ENCODE assay signal across 8 cellular contexts in genomic region chr22:31210830-31211503, GRCh38. TPM values are rescaled to one million over a fixed set of nuclear protein-coding genes. Genes with fewer than 3 reads are reported as not detected.
DNase-seq lines count a peak whose midpoint lies in the region; ATAC-seq, FAIRE-seq and TF ChIP-seq lines count a peak whose summit lies in the region.
"Had no signal": no experiment of that assay in that cellular context is flagged by ENCODE, and none has a peak within 500 bp of the region (broad histone marks: within the 10 kb centered on the region; RNA-seq: fewer than 3 reads in every experiment).

No MANE protein-coding gene starts in this region.

- peaks cover 14% of the 10 kb centered on the region for H3K36me3 ChIP-seq in WERI-Rb-1
- peaks cover 14% of the 10 kb centered on the region for H3K36me3 ChIP-seq in left ventricle myocardium inferior

- H3K4me1 ChIP-seq in left ventricle myocardium inferior: peaks cover 62% of the 10 kb centered on the region

- FAIRE-seq in HTR-8/SVneo (lab: Jason Lieb, UNC): no peak

- peak overlapping the region; percentile 68 for H3K27ac Mint-ChIP-seq in HFFc6

- H3K27me3 Mint-ChIP-seq in HFFc6 (ENCODE audit: insufficient read depth): no peaks in the 10 kb centered on the region; the same call in 1 of the 2 replicates

- H3K27me3 ChIP-seq in WERI-Rb-1 (ENCODE audit: insufficient read depth, low read depth, severe bottlenecking) (no peaks in the 10 kb centered on the region), left ventricle myocardium inferior (ENCODE audit: low read depth) (no peaks in the 10 kb centered on the region)

- intact Hi-C loops in left ventricle myocardium inferior (cut with micrococcal nuclease): no loop called here

- peak overlapping the region; percentile 90 for H3K4me3 ChIP-seq in WERI-Rb-1 (ENCODE audit: low read depth, low read length)
- peak overlapping the region; percentile 93 for H3K4me3 ChIP-seq in left ventricle myocardium inferior

- peaks cover 28% of the 10 kb centered on the region for H3K4me1 Mint-ChIP-seq in HFFc6 (ENCODE audit: low read depth)

- H3K9me3 ChIP-seq in WERI-Rb-1 (ENCODE audit: severe bottlenecking): no peaks in the 10 kb centered on the region
- H3K9me3 ChIP-seq in left ventricle myocardium inferior (replicated peaks): no peaks in the 10 kb centered on the region

- TF ChIP-seq CTCF in HFFc6 (IDR thresholded peaks at IDR 0.05) (no peak), WERI-Rb-1 (IDR thresholded peaks at IDR 0.05; ENCODE audit: low read depth, low read length) (no peak), left ventricle myocardium inferior (IDR thresholded peaks at IDR 0.05; ENCODE audit: borderline replicate concordance) (no peak)

- peak overlapping the region; percentile 91 for H3K27ac ChIP-seq in WERI-Rb-1
- H3K27ac ChIP-seq in left ventricle myocardium inferior (replicated peaks): peak overlapping the region; percentile 90

- DNase-seq in HFFc6 (peak; percentile 12), WERI-Rb-1 (peak; percentile 65), left ventricle myocardium inferior (peak; percentile 34), HTR-8/SVneo (ENCODE audit: insufficient read length, low spot score) (no peak)
- DNase-seq in stimulated activated naive CD8-positive, alpha-beta T cell treated with anti-CD3 and anti-CD28 coated beads, Interleukin-15, Interleukin-2, amounts not matched to agents 100 U/mL and 50 U/mL, for 24 hours: peak; percentile 10
- DNase-seq: NCI-H2171 treated with DMSO at 0.1 percent for 48 hours had no signal

- no peaks in the 10 kb centered on the region for H3K36me3 Mint-ChIP-seq in HFFc6 (ENCODE audit: low read depth)

- 0 out of 2 replicates have a peak overlapping the region, but pooled peaks have one; percentile 29 for H3K4me3 Mint-ChIP-seq in HFFc6

- ATAC-seq in stimulated activated naive CD8-positive, alpha-beta T cell treated with anti-CD3 and anti-CD28 coated beads, Interleukin-15, Interleukin-2, amounts not matched to agents 100 U/mL and 50 U/mL, for 24 hours: no peak
- no peak for ATAC-seq in GM18511 (IDR thresholded peaks at IDR 0.05; ENCODE audit: unreplicated experiment)
- ATAC-seq in GM18502 (IDR thresholded peaks at IDR 0.05; ENCODE audit: poor library complexity, unreplicated experiment): no peak

- no peaks in the 10 kb centered on the region for H3K9me3 Mint-ChIP-seq in HFFc6

RNA-seq across cellular contexts. Expression of gene LIMK2, which starts 1.1 kb away (rescaled TPM):
- total RNA-seq in HFFc6 (2021; fragmentation: NEBNext Ultra II Directional; extraction: Animal tissue kit (Norgen Biotek cat#: 25700)): 10 to 100 TPM; 27.9 to 31.4 (median 28.9) TPM
- total RNA-seq in left ventricle myocardium inferior: 8.0 TPM

RNA-seq across cellular contexts. Expression of gene RNF185, which starts 51.0 kb away (rescaled TPM):
- 10 to 100 TPM; 28.1 to 34.2 (median 30.0) TPM for total RNA-seq in HFFc6 (2021; fragmentation: NEBNext Ultra II Directional; extraction: Animal tissue kit (Norgen Biotek cat#: 25700))
- 19.2 TPM for total RNA-seq in left ventricle myocardium inferior
